ENCODE assay signal across 20 cellular contexts in the genomic region with DNA sequence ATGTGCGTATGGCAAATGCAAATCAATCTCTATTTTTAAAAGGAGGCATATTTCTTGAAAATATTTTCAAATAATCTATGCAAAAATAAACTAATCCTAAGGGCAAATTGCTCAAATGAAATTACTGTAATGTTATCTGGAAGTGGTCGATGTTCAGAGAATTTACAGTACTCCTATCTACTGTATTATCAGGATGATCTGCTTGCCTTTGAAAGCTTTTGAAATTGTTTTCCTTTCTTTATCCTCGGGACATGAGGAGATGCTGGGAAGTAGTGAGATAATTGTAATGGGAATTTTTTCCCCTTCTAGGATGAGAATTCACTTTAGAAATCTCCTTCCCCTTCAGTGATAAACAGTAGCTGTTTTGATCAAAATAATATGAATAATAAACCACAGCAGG.
A peak's percentile ranks its signal among the peaks of the same experiment; 100 is the strongest.
DNase-seq lines count a peak whose midpoint lies in the region; ATAC-seq, FAIRE-seq and TF ChIP-seq lines count a peak whose summit lies in the region.
"Had no signal": no experiment of that assay in that cellular context is flagged by ENCODE, and none has a peak within 500 bp of the region (broad histone marks: within the 10 kb centered on the region; RNA-seq: fewer than 3 reads in every experiment).

No MANE protein-coding gene starts in this region.

- H3K4me3 Mint-ChIP-seq in GM23338, result no peak overlapping the region
- no peak overlapping the region for H3K4me3 Mint-ChIP-seq in CD4-positive, alpha-beta T cell
- H3K4me3 Mint-ChIP-seq: CD4-positive, alpha-beta memory T cell had no signal

- H2BK20ac ChIP-seq in H1 (ENCODE audit: low read length), result no peak overlapping the region

- no peak overlapping the region for H3K23ac ChIP-seq in H1 (ENCODE audit: insufficient read length)

- no peak overlapping the region for H3K18ac ChIP-seq in H1 (ENCODE audit: extremely low read depth, low read length)

- H3K27ac Mint-ChIP-seq in GM23338, result no peak overlapping the region
- H3K27ac Mint-ChIP-seq in CD4-positive, alpha-beta T cell, result no peak overlapping the region
- H3K27ac Mint-ChIP-seq: CD4-positive, alpha-beta memory T cell had no signal

- POLR2A ChIA-PET in H1 (lab: Charles Lee; ENCODE audit: partially characterized antibody), result no interaction called here
- POLR2A ChIA-PET in CD4-positive, alpha-beta T cell (lab: Charles Lee), result no interaction called here

- TF ChIP-seq CTCF in GM23338 (conservative IDR thresholded peaks at IDR 0.05; ENCODE audit: low read depth in 2 of 2), result no peak
- TF ChIP-seq CTCF in H1 (IDR thresholded peaks at IDR 0.05; ENCODE audit: control extremely low read depth in 1 of 3, insufficient read depth in 1 of 3, low read depth in 1 of 3, low read length in 3 of 3), result no peak
- no peak for TF ChIP-seq CTCF in smooth muscle cell (IDR thresholded peaks at IDR 0.05; ENCODE audit: borderline replicate concordance, insufficient read depth, poor library complexity, severe bottlenecking)
- TF ChIP-seq CTCF in CD4-positive, alpha-beta T cell (IDR thresholded peaks at IDR 0.05), result no peak

- H4K8ac ChIP-seq in H1 (ENCODE audit: extremely low read depth, insufficient read depth, low read length), result no peak overlapping the region

- intact Hi-C loops in CD4-positive, alpha-beta T cell (cut with DNase I, micrococcal nuclease), result no loop called here

- H4K20me1 ChIP-seq in GM23338 (replicated peaks; ENCODE audit: insufficient read depth) (no peaks in the 10 kb centered on the region), H1 (replicated peaks in 1 of 2; ENCODE audit: control insufficient read depth in 1 of 2, insufficient read depth in 2 of 2, low read length in 2 of 2) (no peaks in the 10 kb centered on the region), smooth muscle cell (ENCODE audit: low read depth) (no peaks in the 10 kb centered on the region)

- H2BK5ac ChIP-seq in H1 (ENCODE audit: low read depth, low read length), result no peak overlapping the region

- H3K4me3 ChIP-seq in GM23338 (no peak overlapping the region), H1 (ENCODE audit: extremely low read depth in 1 of 4, insufficient read depth in 2 of 4, low read depth in 3 of 4, low read length in 4 of 4) (no peak overlapping the region), smooth muscle cell (no peak overlapping the region)
- H3K4me3 ChIP-seq: A549, HAP-1 had no signal

- peaks cover 49% of the 10 kb centered on the region for H3K4me1 ChIP-seq in GM23338 (ENCODE audit: insufficient read depth)
- peaks cover 0 to 5% (median 3%) of the 10 kb centered on the region in 4 experiments; a peak in 3 of 7 replicates for H3K4me1 ChIP-seq in H1 (replicated peaks in 1 of 4; ENCODE audit: control insufficient read depth in 3 of 4, insufficient read depth in 4 of 4, low read length in 3 of 4)
- peaks cover 15% of the 10 kb centered on the region for H3K4me1 ChIP-seq in smooth muscle cell (ENCODE audit: low read depth)
- H3K4me1 ChIP-seq: A549, HAP-1 had no signal

- DNase-seq in GM23338 (ENCODE audit: low spot score) (no peak), SK-N-DZ (ENCODE audit: low spot score) (peak; percentile 48), H1 (ENCODE audit: low read depth in 1 of 2, low spot score in 2 of 2) (no peak), smooth muscle cell (lab: John Stamatoyannopoulos, UW; ENCODE audit: unreplicated experiment) (no peak), mucosa of gallbladder (ENCODE audit: low spot score) (no peak), hippocampal formation (lab: John Stamatoyannopoulos, UW) (no peak)
- no peak for DNase-seq in CD4-positive, alpha-beta T cell
- DNase-seq: AML-193; CD4-positive, alpha-beta memory T cell; DMS153; DMS79; GDM1; GOT3 had no signal

- no peak overlapping the region for H2BK15ac ChIP-seq in H1 (ENCODE audit: low read length)

- no peaks in the 10 kb centered on the region for H3K79me1 ChIP-seq in H1 (ENCODE audit: low read depth, low read length)

- H3F3A ChIP-seq in GM23338 (replicated peaks; ENCODE audit: low read depth), result no peaks in the 10 kb centered on the region
- H3F3A ChIP-seq in smooth muscle cell (ENCODE audit: low read depth), result no peaks in the 10 kb centered on the region

- no peaks in the 10 kb centered on the region for H3K36me3 Mint-ChIP-seq in GM23338 (ENCODE audit: low read depth)
- H3K36me3 Mint-ChIP-seq in CD4-positive, alpha-beta T cell (ENCODE audit: low read depth), result no peaks in the 10 kb centered on the region
- H3K36me3 Mint-ChIP-seq: CD4-positive, alpha-beta memory T cell had no signal

- H4K91ac ChIP-seq in H1 (replicated peaks; ENCODE audit: insufficient read length, low read length), result no peak overlapping the region

- H2BK12ac ChIP-seq in H1 (ENCODE audit: low read depth, low read length), result no peak overlapping the region

- no peaks in the 10 kb centered on the region for H3K23me2 ChIP-seq in H1 (ENCODE audit: low read depth, low read length)

- TF ChIP-seq EP300 in H1 (IDR thresholded peaks at IDR 0.05; ENCODE audit: borderline replicate concordance in 1 of 2, low read depth in 2 of 2, low read length in 2 of 2), result no peak

- no peak overlapping the region for H4K5ac ChIP-seq in H1 (ENCODE audit: insufficient read length, low read depth, low read length)

- H3K27me3 ChIP-seq in GM23338 (ENCODE audit: insufficient read depth) (no peaks in the 10 kb centered on the region), H1 (replicated peaks in 1 of 4; ENCODE audit: control insufficient read depth in 3 of 4, extremely low read depth in 1 of 4, insufficient read depth in 3 of 4, low read length in 3 of 4) (no peaks in the 10 kb centered on the region), smooth muscle cell (ENCODE audit: low read depth) (no peaks in the 10 kb centered on the region)
- H3K27me3 ChIP-seq in CD4-positive, alpha-beta T cell (ENCODE audit: control insufficient read depth, insufficient read depth, low read length), result no peaks in the 10 kb centered on the region

- H3K4me1 Mint-ChIP-seq in GM23338, result peaks cover 50% of the 10 kb centered on the region
- H3K4me1 Mint-ChIP-seq in CD4-positive, alpha-beta T cell (ENCODE audit: low read depth), result no peaks in the 10 kb centered on the region
- H3K4me1 Mint-ChIP-seq: CD4-positive, alpha-beta memory T cell had no signal

- no peak overlapping the region for H3K4ac ChIP-seq in H1 (replicated peaks; ENCODE audit: insufficient read length, low read depth, low read length)

- H3K27ac ChIP-seq in GM23338 (ENCODE audit: low read depth) (no peak overlapping the region), H1 (ENCODE audit: low read depth, low read length) (no peak overlapping the region), smooth muscle cell (ENCODE audit: low read depth) (no peak overlapping the region)
- H3K27ac ChIP-seq in CD4-positive, alpha-beta T cell (ENCODE audit: low read depth, low read length), result no peak overlapping the region
- H3K27ac ChIP-seq: 22Rv1, A549, C4-2B, KMS-11 had no signal

- H3K36me3 ChIP-seq in GM23338 (ENCODE audit: insufficient read depth), result no peaks in the 10 kb centered on the region
- H3K36me3 ChIP-seq in H1 (ENCODE audit: control insufficient read depth in 2 of 4, insufficient read depth in 4 of 4, low read length in 3 of 4), result no peaks in the 10 kb centered on the region
- H3K36me3 ChIP-seq in smooth muscle cell (ENCODE audit: low read depth), result no peaks in the 10 kb centered on the region
- H3K36me3 ChIP-seq: HAP-1 had no signal

- H3K9me3 ChIP-seq in H1 (ENCODE audit: insufficient read depth in 2 of 2, low read depth in 1 of 2, low read length in 1 of 2) (no peaks in the 10 kb centered on the region), smooth muscle cell (replicated peaks; ENCODE audit: low read depth) (no peaks in the 10 kb centered on the region)
- no peaks in the 10 kb centered on the region for H3K9me3 ChIP-seq in CD4-positive, alpha-beta T cell (ENCODE audit: control insufficient read depth, low read length)
- H3K9me3 ChIP-seq: A549, HAP-1 had no signal

- no peak for TF ChIP-seq RAD21 in H1 (IDR thresholded peaks at IDR 0.05 in 1 of 2, conservative IDR thresholded peaks at IDR 0.05 in 1 of 2; ENCODE audit: low read depth in 2 of 2, low read length in 2 of 2)

- 74% methylated on average over 3 of the region's 3 CpGs; no CpG with 5 or more reads in 1 of the 2 experiments for WGBS in H1 (ENCODE audit: extremely low coverage in 1 of 2, insufficient coverage in 1 of 2, insufficient read length in 1 of 2, insufficient replicate concordance in 2 of 2, low coverage in 1 of 2, low lambda C conversion rate in 2 of 2, missing lambda C conversion rate in 1 of 2), 2 experiments
- 22% methylated on average over 3 of the region's 3 CpGs for WGBS in smooth muscle cell (ENCODE audit: low lambda C conversion rate)

- H3K9ac ChIP-seq in H1 (replicated peaks in 1 of 4; ENCODE audit: extremely low read depth in 1 of 4, low read depth in 3 of 4, low read length in 3 of 4) (no peak overlapping the region), smooth muscle cell (ENCODE audit: low read depth) (no peak overlapping the region)
- H3K9ac ChIP-seq: KMS-11 had no signal

- no peak overlapping the region for H2AK5ac ChIP-seq in H1 (ENCODE audit: low read depth, low read length)

- H2BK120ac ChIP-seq in H1 (replicated peaks; ENCODE audit: low read depth, low read length), result no peak overlapping the region

- no peak for ATAC-seq in GM23338
- no peak for ATAC-seq in CD4-positive, alpha-beta T cell (ENCODE audit: poor library complexity)
- ATAC-seq: A549 had no signal

- H2AFZ ChIP-seq in GM23338, result no peak overlapping the region
- no peak overlapping the region for H2AFZ ChIP-seq in H1 (ENCODE audit: low read length)
- H2AFZ ChIP-seq in smooth muscle cell (ENCODE audit: low read depth), result peak overlapping the region; percentile 24

- H3K14ac ChIP-seq in H1 (ENCODE audit: insufficient read length), result no peak overlapping the region

- FAIRE-seq in H1 (lab: Jason Lieb, UNC), result peak; percentile 24
- FAIRE-seq: A549, GM12892, GM18507 had no signal

- H3K27me3 Mint-ChIP-seq in GM23338 (ENCODE audit: insufficient read depth, low read depth, poor library complexity), result peaks cover 1% of the 10 kb centered on the region
- H3K27me3 Mint-ChIP-seq in CD4-positive, alpha-beta T cell, result no peaks in the 10 kb centered on the region
- H3K27me3 Mint-ChIP-seq: CD4-positive, alpha-beta memory T cell had no signal

- CTCF ChIA-PET in H1 (lab: Charles Lee; ENCODE audit: partially characterized antibody), result no interaction called here
- CTCF ChIA-PET in CD4-positive, alpha-beta T cell (lab: Charles Lee), result no interaction called here

- H3K4me2 ChIP-seq in GM23338, result peak overlapping the region; percentile 27; the same call in 1 of the 2 replicates
- H3K4me2 ChIP-seq in H1 (ENCODE audit: insufficient read depth in 1 of 2, low read depth in 2 of 2, low read length in 2 of 2), result no peak overlapping the region; a peak in 1 of 4 replicates
- H3K4me2 ChIP-seq in smooth muscle cell, result no peak overlapping the region
- H3K4me2 ChIP-seq: A549, KMS-11 had no signal

- no peaks in the 10 kb centered on the region for H3K9me2 ChIP-seq in GM23338 (ENCODE audit: insufficient read depth)

- H3K79me2 ChIP-seq in GM23338 (replicated peaks; ENCODE audit: insufficient read depth) (no peaks in the 10 kb centered on the region), H1 (ENCODE audit: control insufficient read depth in 1 of 2, insufficient read depth in 2 of 2, low read length in 2 of 2) (no peaks in the 10 kb centered on the region), smooth muscle cell (ENCODE audit: low read depth) (no peaks in the 10 kb centered on the region)

- H3K9me3 Mint-ChIP-seq in GM23338, result no peaks in the 10 kb centered on the region
- H3K9me3 Mint-ChIP-seq in CD4-positive, alpha-beta T cell, result peaks cover 12% of the 10 kb centered on the region

- no peak for TF ChIP-seq POLR2A in H1 (IDR thresholded peaks at IDR 0.05; ENCODE audit: control extremely low read depth in 1 of 2, low read depth in 2 of 2, low read length in 2 of 2)

- H3K56ac ChIP-seq in H1 (replicated peaks; ENCODE audit: insufficient read length, low read depth, low read length), result no peak overlapping the region
